In the genomic region with DNA sequence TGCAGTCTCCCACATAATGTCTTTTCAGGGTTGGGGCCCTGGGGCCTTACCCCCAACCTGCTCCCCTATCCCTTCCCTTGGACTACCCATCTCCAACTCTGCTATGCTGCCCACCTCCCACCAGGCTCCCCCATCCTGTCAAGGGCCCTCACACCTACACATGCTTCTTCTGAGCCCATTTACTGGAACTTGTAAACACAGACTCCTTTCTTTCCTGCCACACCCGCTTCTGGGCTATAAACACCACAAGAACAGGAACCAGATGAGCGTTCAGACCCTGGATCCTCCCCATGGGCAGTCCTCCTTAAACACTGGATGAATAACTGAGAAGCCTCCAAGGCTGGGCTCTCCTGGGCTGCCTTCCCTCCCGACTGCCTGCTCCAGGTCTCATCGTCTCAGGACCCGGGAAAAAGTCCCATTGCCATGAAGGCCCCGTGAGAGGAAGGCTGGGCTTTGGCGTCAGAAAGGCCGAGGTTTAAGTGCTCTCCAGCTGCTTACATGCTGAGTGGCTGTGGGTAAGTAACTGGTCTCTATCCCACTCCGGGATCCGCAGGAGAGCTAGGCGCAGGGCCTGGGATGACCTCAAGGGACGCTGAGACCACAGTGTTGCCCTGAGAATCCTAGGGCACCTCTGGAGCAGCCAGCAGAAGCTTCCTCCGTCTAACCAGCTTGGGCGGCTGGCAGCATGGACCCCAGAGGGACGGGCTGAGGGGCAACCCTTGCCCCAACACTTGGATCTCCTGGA, we compare ENCODE assay signal across 16 cellular contexts. TPM values are rescaled to one million over a fixed set of nuclear protein-coding genes. Genes with fewer than 3 reads are reported as not detected.
DNase-seq lines count a peak whose midpoint lies in the region; ATAC-seq and TF ChIP-seq lines count a peak whose summit lies in the region.
"Had no signal": no experiment of that assay in that cellular context is flagged by ENCODE, and none has a peak within 500 bp of the region (broad histone marks: within the 10 kb centered on the region; RNA-seq: fewer than 3 reads in every experiment).

No MANE protein-coding gene starts in this region.

- CTCF ChIA-PET in T-cell (lab: Charles Lee) (interaction anchor here in 1 of 2 donors (0.5 to 1.8 kb wide), 2 partner anchors 40 to 48 kb away, joined by 4 to 6 read pairs; no protein-coding TSS in a partner anchor), Caco-2 (lab: Charles Lee) (interaction anchor here (1.1 kb wide), 1 partner anchor 41 kb away, joined by 4 read pairs; no protein-coding TSS in a partner anchor)

- ATAC-seq in Right ventricle myocardium inferior: no peak
- ATAC-seq in left cardiac atrium: no peak
- no peak for ATAC-seq in T-cell (replicated peaks in 1 of 4)
- ATAC-seq in stimulated activated naive B cell treated with anti-CD40 and anti-IgM and Interleukin-4, amounts not matched to agents 10 μg/mL and 1 μg/mL and 100 μg/mL, for 72 hours (replicated peaks): peak in 1 of 2 donors; percentile 6

- TF ChIP-seq CTCF in fibroblast of villous mesenchyme (IDR thresholded peaks at IDR 0.05; ENCODE audit: insufficient read depth, low read depth, low read length) (no peak), Caco-2 (IDR thresholded peaks at IDR 0.05; ENCODE audit: insufficient read depth in 1 of 2, low read depth in 1 of 2, low read length in 1 of 2, severe bottlenecking in 1 of 2, unreplicated experiment in 1 of 2) (no peak)

- DNase-seq in Right ventricle myocardium inferior (ENCODE audit: missing footprints) (peak; percentile 49), left cardiac atrium (no peak), T-cell (no peak), fibroblast of villous mesenchyme (ENCODE audit: low read depth) (peak; percentile 32), COLO829 (ENCODE audit: low spot score) (no peak), Caco-2 (no peak)
- DNase-seq in stimulated activated naive B cell treated with anti-CD40 and anti-IgM and Interleukin-4, amounts not matched to agents 10 μg/mL and 1 μg/mL and 100 μg/mL, for 72 hours: no peak
- DNase-seq in stimulated activated CD4-positive, alpha-beta T cell treated with anti-CD3 and anti-CD28 coated beads, Interleukin-1b, Interleukin-23, amount 100 ng/mL, for 48 hours: no peak
- DNase-seq: activated CD4-positive, alpha-beta T cell treated with anti-CD3 and anti-CD28 coated beads, Interleukin-2, amount 50 U/mL, for 1 hour; anterior cingulate cortex; NCI-H1436 treated with DMSO at 0.1 percent for 48 hours; sigmoid colon; stomach; SW 1271 had no signal

- POLR2A ChIA-PET in T-cell (lab: Charles Lee) (interaction anchor here in 1 of 2 donors (0.6 kb wide), 1 partner anchor 40 kb away, joined by 3 read pairs; no protein-coding TSS in a partner anchor), Caco-2 (lab: Charles Lee) (no interaction called here)

- no peaks in the 10 kb centered on the region for H3K36me3 ChIP-seq in Caco-2 (ENCODE audit: control insufficient read depth, insufficient read depth, low read length)
- H3K36me3 ChIP-seq: HAP-1, sigmoid colon, stomach had no signal

- no peaks in the 10 kb centered on the region for H3K36me3 Mint-ChIP-seq in T-cell
- no peaks in the 10 kb centered on the region for H3K36me3 Mint-ChIP-seq in stimulated activated naive B cell treated with anti-CD40 and anti-IgM and Interleukin-4, amounts not matched to agents 10 μg/mL and 1 μg/mL and 100 μg/mL, for 72 hours
- no peaks in the 10 kb centered on the region for H3K36me3 Mint-ChIP-seq in Caco-2 (ENCODE audit: insufficient read depth, unreplicated experiment)

- no peaks in the 10 kb centered on the region for H3K9me3 ChIP-seq in Caco-2
- H3K9me3 ChIP-seq: HAP-1, sigmoid colon, stomach had no signal

- H3K4me3 Mint-ChIP-seq in T-cell: no peak overlapping the region
- no peak overlapping the region for H3K4me3 Mint-ChIP-seq in stimulated activated naive B cell treated with anti-CD40 and anti-IgM and Interleukin-4, amounts not matched to agents 10 μg/mL and 1 μg/mL and 100 μg/mL, for 72 hours
- H3K4me3 Mint-ChIP-seq in Caco-2 (ENCODE audit: unreplicated experiment): no peak overlapping the region
- H3K4me3 Mint-ChIP-seq: neural crest cell had no signal

- intact Hi-C loops in Right ventricle myocardium inferior (cut with DNase I): no loop called here
- intact Hi-C loops in left cardiac atrium (cut with DNase I): no loop called here
- intact Hi-C loops in Caco-2 (cut with micrococcal nuclease; ENCODE audit: unreplicated experiment): no loop called here

- peaks cover 7% of the 10 kb centered on the region; the same call in 1 of the 2 replicates for H3K4me1 ChIP-seq in Caco-2
- H3K4me1 ChIP-seq: HAP-1, sigmoid colon had no signal

- H3K4me1 Mint-ChIP-seq in T-cell (peaks cover 3 to 20% (median 13%) of the 10 kb centered on the region in 3 donors), Caco-2 (ENCODE audit: low read depth, unreplicated experiment) (peaks cover 17% of the 10 kb centered on the region)
- H3K4me1 Mint-ChIP-seq in stimulated activated naive B cell treated with anti-CD40 and anti-IgM and Interleukin-4, amounts not matched to agents 10 μg/mL and 1 μg/mL and 100 μg/mL, for 72 hours: peaks cover 4 to 7% of the 10 kb centered on the region in 2 donors
- H3K4me1 Mint-ChIP-seq: neural crest cell had no signal

- no peaks in the 10 kb centered on the region for H3K9me3 Mint-ChIP-seq in T-cell
- H3K9me3 Mint-ChIP-seq in stimulated activated naive B cell treated with anti-CD40 and anti-IgM and Interleukin-4, amounts not matched to agents 10 μg/mL and 1 μg/mL and 100 μg/mL, for 72 hours: no peaks in the 10 kb centered on the region
- no peaks in the 10 kb centered on the region for H3K9me3 Mint-ChIP-seq in Caco-2 (ENCODE audit: unreplicated experiment)
- H3K9me3 Mint-ChIP-seq: neural crest cell had no signal

- H3K4me3 ChIP-seq in fibroblast of villous mesenchyme (ENCODE audit: low read depth, low read length): no peak overlapping the region
- H3K4me3 ChIP-seq in Caco-2 (ENCODE audit: low read depth, low read length): no peak overlapping the region
- H3K4me3 ChIP-seq: HAP-1, sigmoid colon, stomach had no signal

- no peaks in the 10 kb centered on the region for H3K27me3 Mint-ChIP-seq in T-cell
- peaks cover 14 to 17% of the 10 kb centered on the region in 2 donors for H3K27me3 Mint-ChIP-seq in stimulated activated naive B cell treated with anti-CD40 and anti-IgM and Interleukin-4, amounts not matched to agents 10 μg/mL and 1 μg/mL and 100 μg/mL, for 72 hours
- no peaks in the 10 kb centered on the region for H3K27me3 Mint-ChIP-seq in Caco-2 (ENCODE audit: insufficient read depth, unreplicated experiment)

- H3K27me3 ChIP-seq in Caco-2 (replicated peaks; ENCODE audit: control insufficient read depth, insufficient read depth, low read length): no peaks in the 10 kb centered on the region; the same call in 1 of the 2 replicates

- peak overlapping the region; percentile 30 to 41 for H3K27ac Mint-ChIP-seq in T-cell
- H3K27ac Mint-ChIP-seq in stimulated activated naive B cell treated with anti-CD40 and anti-IgM and Interleukin-4, amounts not matched to agents 10 μg/mL and 1 μg/mL and 100 μg/mL, for 72 hours: peak overlapping the region; percentile 3
- no peak overlapping the region for H3K27ac Mint-ChIP-seq in Caco-2 (ENCODE audit: unreplicated experiment)

- no TSS peak for BruUV-seq in Caco-2 (replicated peaks; lab: Mats Ljungman, UMichigan)

RNA-seq across cellular contexts. Expression of a gene that starts 15.6 kb away (rescaled TPM):
- 0.35 TPM for total RNA-seq in Right ventricle myocardium inferior
- under 1 TPM; 0.16 to 0.44 TPM for total RNA-seq in left cardiac atrium
- under 1 TPM in 1 of 5 donors, not detected in 4; 0.09 TPM for total RNA-seq in T-cell
- not detected in 2 replicates for total RNA-seq in fibroblast of villous mesenchyme
- not detected in 2 replicates for total RNA-seq in Caco-2 (2022)
- total RNA-seq: neural crest cell, sigmoid colon, stomach had no signal

RNA-seq across cellular contexts. Expression of a gene that starts 54.0 kb away (rescaled TPM):
- 48.1 TPM for total RNA-seq in Right ventricle myocardium inferior
- 10 to 100 TPM; 47.7 to 94.5 TPM for total RNA-seq in left cardiac atrium
- total RNA-seq in T-cell: 1 to 10 TPM in 1 of 5 donors, under 1 TPM in 4; 0.14 to 1.7 (median 0.75) TPM
- 15.8 and 48.4 TPM in 2 replicates for total RNA-seq in fibroblast of villous mesenchyme
- 2.2 and 3.3 TPM in 2 replicates for total RNA-seq in Caco-2 (2022)

Comparison
In these comparisons a context has a peak if more than half of its experiments do, and no peak if none do; other contexts are left out.
1. DNase-seq: peak in Right ventricle myocardium inferior (single experiment) and fibroblast of villous mesenchyme (single experiment); none in left cardiac atrium (single experiment), T-cell (0 of 34), stimulated activated naive B cell treated with anti-CD40 and anti-IgM and Interleukin-4, amounts not matched to agents 10 μg/mL and 1 μg/mL and 100 μg/mL, for 72 hours (single experiment), COLO829 (single experiment), stimulated activated CD4-positive, alpha-beta T cell treated with anti-CD3 and anti-CD28 coated beads, Interleukin-1b, Interleukin-23, amount 100 ng/mL, for 48 hours (single experiment) and Caco-2 (0 of 2).